In genomic region chr14:85464135-85464534, GRCh38 we compare ENCODE assay signal across 26 cellular contexts.
A peak's percentile ranks its signal among the peaks of the same experiment; 100 is the strongest.
DNase-seq lines count a peak whose midpoint lies in the region; ATAC-seq, FAIRE-seq and TF ChIP-seq lines count a peak whose summit lies in the region.
"Had no signal": no experiment of that assay in that cellular context is flagged by ENCODE, and none has a peak within 500 bp of the region (broad histone marks: within the 10 kb centered on the region; RNA-seq: fewer than 3 reads in every experiment).

No MANE protein-coding gene starts in this region.

- H3K4me1 Mint-ChIP-seq in nephron progenitor cell: peaks cover 22% of the 10 kb centered on the region
- H3K4me1 Mint-ChIP-seq: CD4-positive, alpha-beta memory T cell; CD4-positive, CD25-positive, alpha-beta regulatory T cell; CD8-positive, alpha-beta memory T cell had no signal

- H3K27me3 ChIP-seq in bronchial epithelial cell (ENCODE audit: control insufficient read depth, insufficient read depth, low read length): no peaks in the 10 kb centered on the region
- H3K27me3 ChIP-seq in upper lobe of right lung: no peaks in the 10 kb centered on the region
- H3K27me3 ChIP-seq: BE2C, BLaER1 had no signal

- H3K36me3 Mint-ChIP-seq in nephron progenitor cell (ENCODE audit: low read depth): no peaks in the 10 kb centered on the region
- H3K36me3 Mint-ChIP-seq: CD14-positive monocyte; CD4-positive, alpha-beta memory T cell; CD4-positive, CD25-positive, alpha-beta regulatory T cell had no signal

- H3K4me3 ChIP-seq in bronchial epithelial cell (ENCODE audit: low read depth, low read length) (no peak overlapping the region), upper lobe of right lung (no peak overlapping the region)
- H3K4me3 ChIP-seq: BLaER1, GM12878 had no signal

- intact Hi-C loops in upper lobe of right lung (cut with DNase I): no loop called here

- peak overlapping the region; percentile 6 for H3K27ac Mint-ChIP-seq in nephron progenitor cell
- H3K27ac Mint-ChIP-seq: CD4-positive, alpha-beta memory T cell; CD4-positive, CD25-positive, alpha-beta regulatory T cell; CD8-positive, alpha-beta memory T cell had no signal

- H3K36me3 ChIP-seq in bronchial epithelial cell (ENCODE audit: control insufficient read depth, insufficient read depth, low read length) (no peaks in the 10 kb centered on the region), upper lobe of right lung (no peaks in the 10 kb centered on the region)
- H3K36me3 ChIP-seq: BE2C, BLaER1 had no signal

- no peaks in the 10 kb centered on the region for H3K9me3 Mint-ChIP-seq in nephron progenitor cell

- H3K4me3 Mint-ChIP-seq in nephron progenitor cell: no peak overlapping the region
- H3K4me3 Mint-ChIP-seq: CD14-positive monocyte; CD4-positive, alpha-beta memory T cell; CD4-positive, CD25-positive, alpha-beta regulatory T cell; CD8-positive, alpha-beta memory T cell had no signal

- peaks cover 5% of the 10 kb centered on the region for H3K4me1 ChIP-seq in upper lobe of right lung
- H3K4me1 ChIP-seq: BE2C, BLaER1 had no signal

- peaks cover 4% of the 10 kb centered on the region for H3K27me3 Mint-ChIP-seq in nephron progenitor cell (ENCODE audit: low read depth, poor library complexity)
- H3K27me3 Mint-ChIP-seq: CD4-positive, alpha-beta memory T cell; CD4-positive, CD25-positive, alpha-beta regulatory T cell; CD8-positive, alpha-beta memory T cell had no signal

- no peak overlapping the region for H3K27ac ChIP-seq in upper lobe of right lung
- H3K27ac ChIP-seq: BLaER1 had no signal

- FAIRE-seq in bronchial epithelial cell (lab: Jason Lieb, UNC): peak; percentile 40
- FAIRE-seq: A204.1, GM12878, GM12892, GM18507 had no signal

- H3K9me3 ChIP-seq in upper lobe of right lung: no peaks in the 10 kb centered on the region
- H3K9me3 ChIP-seq: BE2C, BLaER1 had no signal

- ATAC-seq in left lobe of liver (peak; percentile 57), upper lobe of right lung (peak; percentile 40), GM21390 (IDR thresholded peaks at IDR 0.05; ENCODE audit: unreplicated experiment) (no peak), GM18868 (IDR thresholded peaks at IDR 0.05; ENCODE audit: unreplicated experiment) (no peak), HG03280 (IDR thresholded peaks at IDR 0.05; ENCODE audit: unreplicated experiment) (no peak)
- ATAC-seq: GM12878 had no signal

- TF ChIP-seq CTCF in bronchial epithelial cell (IDR thresholded peaks at IDR 0.05; ENCODE audit: insufficient read depth, low read length, severe bottlenecking) (no peak), nephron progenitor cell (IDR thresholded peaks at IDR 0.05) (no peak), upper lobe of right lung (IDR thresholded peaks at IDR 0.05) (no peak)

- DNase-seq in bronchial epithelial cell (ENCODE audit: low read depth) (no peak), left lobe of liver (ENCODE audit: low spot score) (no peak), nephron progenitor cell (no peak), upper lobe of right lung (no peak)
- no peak for DNase-seq in effector CD8-positive, alpha-beta T cell (lab: John Stamatoyannopoulos, UW)
- DNase-seq: 8988T; ACHN; BE2C; C1 segment of cervical spinal cord; CD4-positive, alpha-beta memory T cell; CD4-positive, CD25-positive, alpha-beta regulatory T cell; CD8-positive, alpha-beta memory T cell; COR-L47; DMS 273 treated with DMSO at 0.1 percent for 48 hours; DND-41; EL; GDM1 had no signal

Comparison
In these comparisons a context has a peak if more than half of its experiments do, and no peak if none do; other contexts are left out.
1. ATAC-seq: peak in left lobe of liver (single experiment) and upper lobe of right lung (single experiment); none in GM21390 (single experiment), GM18868 (single experiment) and HG03280 (single experiment).